In the genomic region with DNA sequence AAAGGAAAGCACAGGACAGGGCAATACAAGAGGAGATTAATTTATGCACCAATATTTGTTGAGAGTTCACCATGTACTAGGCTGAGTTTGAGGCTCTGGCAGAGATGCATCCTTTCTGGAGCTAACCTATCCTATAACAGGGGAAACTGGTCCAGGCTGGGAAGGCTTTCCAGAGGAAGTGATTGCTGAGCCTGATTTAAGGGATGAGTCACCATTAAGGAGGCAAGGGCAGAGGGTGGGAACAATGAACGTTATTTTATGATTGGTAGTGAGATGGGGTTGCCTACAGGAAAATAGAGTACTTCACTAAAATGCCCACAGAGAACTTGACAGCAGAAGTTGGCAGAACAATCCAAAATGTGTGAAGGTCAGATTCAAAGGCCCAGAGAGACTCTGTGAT, we compare ENCODE assay signal across 13 cellular contexts.
DNase-seq lines count a peak whose midpoint lies in the region; FAIRE-seq and TF ChIP-seq lines count a peak whose summit lies in the region.
"Had no signal": no experiment of that assay in that cellular context is flagged by ENCODE, and none has a peak within 500 bp of the region (broad histone marks: within the 10 kb centered on the region; RNA-seq: fewer than 3 reads in every experiment).

No MANE protein-coding gene starts in this region.

- H3K27me3 ChIP-seq in trophoblast cell (ENCODE audit: insufficient read depth, low read length), result no peaks in the 10 kb centered on the region
- no peaks in the 10 kb centered on the region for H3K27me3 ChIP-seq in testis
- H3K27me3 ChIP-seq in Karpas-422 (ENCODE audit: low read length), result no peaks in the 10 kb centered on the region

- no peak overlapping the region for H2BK5ac ChIP-seq in trophoblast cell (ENCODE audit: low read depth, low read length, poor library complexity)

- H3K4me2 ChIP-seq in trophoblast cell (ENCODE audit: low read length) (no peak overlapping the region), Karpas-422 (ENCODE audit: low read depth, low read length, poor library complexity, severe bottlenecking) (no peak overlapping the region)

- H4K8ac ChIP-seq in trophoblast cell (ENCODE audit: low read depth, low read length), result no peak overlapping the region

- no peak overlapping the region for H3K23ac ChIP-seq in trophoblast cell (ENCODE audit: low read length)

- H2BK12ac ChIP-seq in trophoblast cell (ENCODE audit: low read length), result peak overlapping the region; percentile 3

- no peaks in the 10 kb centered on the region for H3K36me3 ChIP-seq in trophoblast cell (ENCODE audit: control insufficient read depth in 1 of 2, insufficient read depth in 2 of 2, low read length in 2 of 2)
- no peaks in the 10 kb centered on the region for H3K36me3 ChIP-seq in testis (ENCODE audit: low read depth, missing control alignments)
- no peaks in the 10 kb centered on the region for H3K36me3 ChIP-seq in Karpas-422 (ENCODE audit: insufficient read depth, low read length)

- peaks cover 1% of the 10 kb centered on the region for H3K79me2 ChIP-seq in trophoblast cell (ENCODE audit: control insufficient read depth, insufficient read depth, low read length, poor library complexity)
- H3K79me2 ChIP-seq in Karpas-422 (ENCODE audit: low read length), result no peaks in the 10 kb centered on the region

- peaks cover 21% of the 10 kb centered on the region for H3K79me1 ChIP-seq in trophoblast cell (ENCODE audit: low read length)

- no CpG with 5 or more reads among the region's 1 CpG for WGBS in trophoblast cell (ENCODE audit: extremely low coverage, insufficient coverage, insufficient read length)
- WGBS in testis, 2 donors, result 37 to 64% methylated on average over 1 of the region's 1 CpG

- no peak for TF ChIP-seq CTCF in fibroblast of pulmonary artery (IDR thresholded peaks at IDR 0.05; ENCODE audit: low read length, missing control alignments)
- no peak for TF ChIP-seq CTCF in testis (IDR thresholded peaks at IDR 0.05)

- no peak overlapping the region for H4K12ac ChIP-seq in trophoblast cell (ENCODE audit: low read depth, low read length)

- no peaks in the 10 kb centered on the region for H3K9me3 ChIP-seq in trophoblast cell (ENCODE audit: insufficient read depth, low read depth, low read length)
- no peaks in the 10 kb centered on the region for H3K9me3 ChIP-seq in testis
- no peaks in the 10 kb centered on the region for H3K9me3 ChIP-seq in Karpas-422 (ENCODE audit: low read length)

- H3K4me1 ChIP-seq in trophoblast cell (ENCODE audit: control insufficient read depth in 1 of 2, insufficient read depth in 2 of 2, low read length in 2 of 2), result peaks cover 24 to 39% of the 10 kb centered on the region in 2 experiments
- peaks cover 10% of the 10 kb centered on the region for H3K4me1 ChIP-seq in testis
- H3K4me1 ChIP-seq in Karpas-422 (ENCODE audit: low read length), result peaks cover 18% of the 10 kb centered on the region

- H3K9ac ChIP-seq in trophoblast cell (ENCODE audit: low read length) (no peak overlapping the region), Karpas-422 (ENCODE audit: low read length) (no peak overlapping the region)

- H2BK120ac ChIP-seq in trophoblast cell (ENCODE audit: insufficient read depth, low read length, poor library complexity), result no peak overlapping the region

- TF ChIP-seq POLR2A in testis (IDR thresholded peaks at IDR 0.05), result no peak

- H2AK5ac ChIP-seq in trophoblast cell (ENCODE audit: low read length), result no peak overlapping the region

- no peak overlapping the region for H3K18ac ChIP-seq in trophoblast cell (ENCODE audit: low read length)

- no peak overlapping the region for H3K4ac ChIP-seq in trophoblast cell (ENCODE audit: low read depth, low read length)

- intact Hi-C loops in testis (cut with DNase I; ENCODE audit: low total_unique reads), result no loop called here

- DNase-seq in Daoy (ENCODE audit: low read depth), result peak; percentile 44
- DNase-seq in RPMI7951 (ENCODE audit: low read depth), result peak; percentile 64
- peak; percentile 49 for DNase-seq in fibroblast of pulmonary artery (ENCODE audit: low read depth)
- no peak for DNase-seq in trophoblast cell
- DNase-seq in GM19239 (ENCODE audit: insufficient read length, low spot score), result no peak
- DNase-seq in testis, result no peak
- no peak for DNase-seq in Karpas-422
- no peak for DNase-seq in activated T-cell treated with anti-CD3 and anti-CD28 coated beads for 4 hours
- DNase-seq: activated CD4-positive, alpha-beta memory T cell treated with anti-CD3 and anti-CD28 coated beads for 36 hours; DMS 273 treated with DMSO at 0.1 percent for 48 hours; NCI-H2029 treated with DMSO at 0.1 percent for 48 hours had no signal

- H3K27ac ChIP-seq in trophoblast cell (ENCODE audit: low read depth, low read length) (no peak overlapping the region), testis (no peak overlapping the region), Karpas-422 (ENCODE audit: low read length) (no peak overlapping the region)
- H3K27ac ChIP-seq: coronary artery had no signal

- H3K9me2 ChIP-seq in Karpas-422 (replicated peaks; ENCODE audit: insufficient read depth, low read length), result no peaks in the 10 kb centered on the region

- H4K91ac ChIP-seq in trophoblast cell (ENCODE audit: low read depth, low read length), result no peak overlapping the region

- H3K4me3 ChIP-seq in fibroblast of pulmonary artery (replicated peaks; ENCODE audit: low read depth, low read length), result no peak overlapping the region
- no peak overlapping the region for H3K4me3 ChIP-seq in trophoblast cell (ENCODE audit: low read depth, low read length)
- no peak overlapping the region for H3K4me3 ChIP-seq in testis
- no peak overlapping the region for H3K4me3 ChIP-seq in Karpas-422 (ENCODE audit: low read length)
- H3K4me3 ChIP-seq: coronary artery had no signal

- H3K14ac ChIP-seq in trophoblast cell (ENCODE audit: low read length), result no peak overlapping the region

- H2AFZ ChIP-seq in trophoblast cell (ENCODE audit: insufficient read depth, low read length, poor library complexity) (no peak overlapping the region), Karpas-422 (ENCODE audit: low read length) (no peak overlapping the region)

- H4K20me1 ChIP-seq in Karpas-422 (ENCODE audit: insufficient read depth, low read depth, low read length), result no peaks in the 10 kb centered on the region

- FAIRE-seq in GM19239 (lab: Jason Lieb, UNC), result no peak
- FAIRE-seq: TTC549 had no signal

Comparison
In these comparisons a context has a peak if more than half of its experiments do, and no peak if none do; other contexts are left out.
1. DNase-seq: peak in Daoy (single experiment), RPMI7951 (single experiment) and fibroblast of pulmonary artery (single experiment); none in trophoblast cell (0 of 2), GM19239 (single experiment), testis (single experiment), Karpas-422 (single experiment) and activated T-cell treated with anti-CD3 and anti-CD28 coated beads for 4 hours (single experiment).